In genomic region chr11:103700605-103701004, GRCh38 we compare ENCODE assay signal across 15 cellular contexts.
DNase-seq lines count a peak whose midpoint lies in the region; ATAC-seq and TF ChIP-seq lines count a peak whose summit lies in the region.
"Had no signal": no experiment of that assay in that cellular context is flagged by ENCODE, and none has a peak within 500 bp of the region (broad histone marks: within the 10 kb centered on the region; RNA-seq: fewer than 3 reads in every experiment).

No MANE protein-coding gene starts in this region.

- TF ChIP-seq POLR2A in gastrocnemius medialis (IDR thresholded peaks at IDR 0.05) (no peak), esophagus squamous epithelium (IDR thresholded peaks at IDR 0.05) (no peak)

- TF ChIP-seq CTCF in fibroblast of villous mesenchyme (IDR thresholded peaks at IDR 0.05; ENCODE audit: insufficient read depth, low read depth, low read length) (no peak), gastrocnemius medialis (IDR thresholded peaks at IDR 0.05 in 4 of 5, conservative IDR thresholded peaks at IDR 0.05 in 1 of 5) (no peak), MM.1S (IDR thresholded peaks at IDR 0.05; ENCODE audit: low read length) (no peak), esophagus squamous epithelium (IDR thresholded peaks at IDR 0.05) (no peak)

- H3K9me3 ChIP-seq in adipocyte (ENCODE audit: control insufficient read depth, low read length) (peaks cover 5% of the 10 kb centered on the region), gastrocnemius medialis (no peaks in the 10 kb centered on the region), MM.1S (replicated peaks; ENCODE audit: insufficient read depth, low read length) (no peaks in the 10 kb centered on the region), esophagus squamous epithelium (no peaks in the 10 kb centered on the region)
- H3K9me3 ChIP-seq: stomach had no signal

- no peak overlapping the region for H3K27ac ChIP-seq in gastrocnemius medialis
- H3K27ac ChIP-seq in MM.1S (ENCODE audit: low read length) = no peak overlapping the region
- peak overlapping the region in 1 of 4 donors; percentile 10 for H3K27ac ChIP-seq in esophagus squamous epithelium
- H3K27ac ChIP-seq: stomach had no signal

- DNase-seq in ELR (ENCODE audit: low read depth) = peak; percentile 51
- peak; percentile 87 for DNase-seq in adipocyte (ENCODE audit: low read depth)
- DNase-seq in fibroblast of villous mesenchyme (ENCODE audit: low read depth) = peak; percentile 75
- DNase-seq in gastrocnemius medialis = peak in 1 of 2 donors; percentile 11
- DNase-seq in MM.1S = no peak
- DNase-seq in NCI-H1694 (lab: John Stamatoyannopoulos, UW) = no peak
- no peak for DNase-seq in esophagus squamous epithelium (lab: John Stamatoyannopoulos, UW)
- DNase-seq: activated CD4-positive, alpha-beta T cell treated with anti-CD3 and anti-CD28 coated beads for 1 hour; COR-L47; Kasumi-1; NCI-H2171; retina; stomach; T-helper 1 cell had no signal

- no peak overlapping the region for H3K4me2 ChIP-seq in MM.1S (ENCODE audit: low read depth, low read length)

- H3K9me2 ChIP-seq in MM.1S (replicated peaks; ENCODE audit: insufficient read depth, low read length) = no peaks in the 10 kb centered on the region

- peak overlapping the region; percentile 87 for H3K9ac ChIP-seq in adipocyte (ENCODE audit: low read length)
- no peak overlapping the region for H3K9ac ChIP-seq in MM.1S (ENCODE audit: low read length)

- intact Hi-C loops in gastrocnemius medialis (cut with DNase I; ENCODE audit: low total_unique reads) = no loop called here
- intact Hi-C loops in esophagus squamous epithelium (cut with DNase I) = no loop called here

- H3K4me1 ChIP-seq in adipocyte (ENCODE audit: control insufficient read depth, insufficient read depth, low read length) = peaks cover 51% of the 10 kb centered on the region
- H3K4me1 ChIP-seq in gastrocnemius medialis = no peaks in the 10 kb centered on the region
- no peaks in the 10 kb centered on the region for H3K4me1 ChIP-seq in MM.1S (ENCODE audit: low read length)
- peaks cover 0 to 6% (median 0%) of the 10 kb centered on the region in 3 donors for H3K4me1 ChIP-seq in esophagus squamous epithelium

- H2AFZ ChIP-seq in MM.1S (ENCODE audit: low read length) = no peak overlapping the region

- peak overlapping the region; percentile 75 for H3K4me3 ChIP-seq in adipocyte (ENCODE audit: low read length)
- no peak overlapping the region for H3K4me3 ChIP-seq in fibroblast of villous mesenchyme (ENCODE audit: low read depth, low read length)
- H3K4me3 ChIP-seq in gastrocnemius medialis = no peak overlapping the region
- no peak overlapping the region for H3K4me3 ChIP-seq in MM.1S (ENCODE audit: low read length)
- H3K4me3 ChIP-seq in esophagus squamous epithelium = no peak overlapping the region
- H3K4me3 ChIP-seq: stomach had no signal

- H3K79me2 ChIP-seq in MM.1S (ENCODE audit: low read length) = no peaks in the 10 kb centered on the region

- in situ Hi-C loops in gastrocnemius medialis (cut with MboI; ENCODE audit: low sequenced_read_pairs in 4 of 4) = no loop called here

- H3K27me3 ChIP-seq in adipocyte (replicated peaks; ENCODE audit: control insufficient read depth, insufficient read depth, low read length) = no peaks in the 10 kb centered on the region
- no peaks in the 10 kb centered on the region for H3K27me3 ChIP-seq in gastrocnemius medialis
- H3K27me3 ChIP-seq in MM.1S (replicated peaks; ENCODE audit: insufficient read depth, low read length) = no peaks in the 10 kb centered on the region
- H3K27me3 ChIP-seq in esophagus squamous epithelium = no peaks in the 10 kb centered on the region
- H3K27me3 ChIP-seq: stomach had no signal

- H3K36me3 ChIP-seq in adipocyte (ENCODE audit: control insufficient read depth, insufficient read depth, low read length, severe bottlenecking) (no peaks in the 10 kb centered on the region), gastrocnemius medialis (no peaks in the 10 kb centered on the region), MM.1S (replicated peaks; ENCODE audit: insufficient read depth, low read length) (no peaks in the 10 kb centered on the region), esophagus squamous epithelium (no peaks in the 10 kb centered on the region)
- H3K36me3 ChIP-seq: stomach had no signal

- ATAC-seq in gastrocnemius medialis = peak; percentile 54 to 58
- no peak for ATAC-seq in HG03460 (IDR thresholded peaks at IDR 0.05; ENCODE audit: unreplicated experiment)

- no peaks in the 10 kb centered on the region for H4K20me1 ChIP-seq in MM.1S (ENCODE audit: insufficient read depth, low read length)

- 33% methylated on average over 1 of the region's 1 CpG for WGBS in esophagus squamous epithelium, 2 donors

- H3F3A ChIP-seq in MM.1S (ENCODE audit: insufficient read depth, low read length) = no peaks in the 10 kb centered on the region

Comparison
In these comparisons a context has a peak if more than half of its experiments do, and no peak if none do; other contexts are left out.
1. DNase-seq: peak in ELR (single experiment), adipocyte (single experiment) and fibroblast of villous mesenchyme (single experiment); none in MM.1S (single experiment), NCI-H1694 (single experiment) and esophagus squamous epithelium (single experiment).